1 cellular context compared by ENCODE assay signal in genomic region chr9:93566408-93567270, GRCh38.
TF ChIP-seq lines count a peak whose summit lies in the region.

No MANE protein-coding gene starts in this region.

TF ChIP-seq in HEK293, 187 proteins besides CTCF, POLR2A, EP300 and RAD21 (continued from another document and continues in another):
- TF ChIP-seq PRDM4 (tag by site-specific recombination; IDR thresholded peaks at IDR 0.05) (no peak), ZNF341 (tag by site-specific recombination; IDR thresholded peaks at IDR 0.05; ENCODE audit: low read depth) (0 out of 2 replicates have a peak, but pooled peaks have one; percentile 18), ZNF37A (tag by site-specific recombination; IDR thresholded peaks at IDR 0.05) (no peak), REST (tag by site-specific recombination; IDR thresholded peaks at IDR 0.05) (no peak), ZNF518A (tag by site-specific recombination; conservative IDR thresholded peaks at IDR 0.05; ENCODE audit: low read depth) (no peak), ZNF660 (tag by site-specific recombination; IDR thresholded peaks at IDR 0.05) (peak; percentile 76), ZNF394 (tag by site-specific recombination; IDR thresholded peaks at IDR 0.05; ENCODE audit: borderline replicate concordance) (no peak), KLF9 (tag by site-specific recombination; IDR thresholded peaks at IDR 0.05; ENCODE audit: low read depth) (no peak), HOXA7 (CRISPR knock-in tag; IDR thresholded peaks at IDR 0.05; ENCODE audit: borderline replicate concordance) (no peak), ZNF366 (tag by site-specific recombination; conservative IDR thresholded peaks at IDR 0.05) (no peak), ZNF214 (tag by site-specific recombination; IDR thresholded peaks at IDR 0.05; ENCODE audit: borderline replicate concordance) (no peak), ZBTB1 (tag by site-specific recombination; IDR thresholded peaks at IDR 0.05) (no peak), ZNF530 (tag by site-specific recombination; IDR thresholded peaks at IDR 0.05; ENCODE audit: low read depth) (no peak), ZNF140 (tag by site-specific recombination; IDR thresholded peaks at IDR 0.05) (no peak), ZNF248 (tag by site-specific recombination; IDR thresholded peaks at IDR 0.05) (no peak), ZNF23 (tag by site-specific recombination; IDR thresholded peaks at IDR 0.05; ENCODE audit: borderline replicate concordance) (no peak), ZNF26 (tag by site-specific recombination; IDR thresholded peaks at IDR 0.05) (no peak), ZBTB48 (tag by site-specific recombination; IDR thresholded peaks at IDR 0.05) (no peak), ZBTB6 (tag by site-specific recombination; IDR thresholded peaks at IDR 0.05) (no peak), KLF8 (tag by site-specific recombination; IDR thresholded peaks at IDR 0.05) (peak; percentile 53; the same call in 1 of the 2 replicates), ZNF843 (tag by site-specific recombination; IDR thresholded peaks at IDR 0.05) (no peak), PRDM6 (tag by site-specific recombination; IDR thresholded peaks at IDR 0.05) (no peak), OVOL3 (tag by site-specific recombination; IDR thresholded peaks at IDR 0.05) (no peak), ZNF174 (tag by site-specific recombination; IDR thresholded peaks at IDR 0.05) (no peak)
- TF ChIP-seq, protein P1, sequence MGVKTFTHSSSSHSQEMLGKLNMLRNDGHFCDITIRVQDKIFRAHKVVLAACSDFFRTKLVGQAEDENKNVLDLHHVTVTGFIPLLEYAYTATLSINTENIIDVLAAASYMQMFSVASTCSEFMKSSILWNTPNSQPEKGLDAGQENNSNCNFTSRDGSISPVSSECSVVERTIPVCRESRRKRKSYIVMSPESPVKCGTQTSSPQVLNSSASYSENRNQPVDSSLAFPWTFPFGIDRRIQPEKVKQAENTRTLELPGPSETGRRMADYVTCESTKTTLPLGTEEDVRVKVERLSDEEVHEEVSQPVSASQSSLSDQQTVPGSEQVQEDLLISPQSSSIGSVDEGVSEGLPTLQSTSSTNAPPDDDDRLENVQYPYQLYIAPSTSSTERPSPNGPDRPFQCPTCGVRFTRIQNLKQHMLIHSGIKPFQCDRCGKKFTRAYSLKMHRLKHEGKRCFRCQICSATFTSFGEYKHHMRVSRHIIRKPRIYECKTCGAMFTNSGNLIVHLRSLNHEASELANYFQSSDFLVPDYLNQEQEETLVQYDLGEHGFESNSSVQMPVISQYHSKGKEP (tag by site-specific recombination; IDR thresholded peaks at IDR 0.05), result no peak
- TF ChIP-seq, protein P2, sequence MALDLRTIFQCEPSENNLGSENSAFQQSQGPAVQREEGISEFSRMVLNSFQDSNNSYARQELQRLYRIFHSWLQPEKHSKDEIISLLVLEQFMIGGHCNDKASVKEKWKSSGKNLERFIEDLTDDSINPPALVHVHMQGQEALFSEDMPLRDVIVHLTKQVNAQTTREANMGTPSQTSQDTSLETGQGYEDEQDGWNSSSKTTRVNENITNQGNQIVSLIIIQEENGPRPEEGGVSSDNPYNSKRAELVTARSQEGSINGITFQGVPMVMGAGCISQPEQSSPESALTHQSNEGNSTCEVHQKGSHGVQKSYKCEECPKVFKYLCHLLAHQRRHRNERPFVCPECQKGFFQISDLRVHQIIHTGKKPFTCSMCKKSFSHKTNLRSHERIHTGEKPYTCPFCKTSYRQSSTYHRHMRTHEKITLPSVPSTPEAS (tag by site-specific recombination; IDR thresholded peaks at IDR 0.05), result no peak
- TF ChIP-seq, protein P3, sequence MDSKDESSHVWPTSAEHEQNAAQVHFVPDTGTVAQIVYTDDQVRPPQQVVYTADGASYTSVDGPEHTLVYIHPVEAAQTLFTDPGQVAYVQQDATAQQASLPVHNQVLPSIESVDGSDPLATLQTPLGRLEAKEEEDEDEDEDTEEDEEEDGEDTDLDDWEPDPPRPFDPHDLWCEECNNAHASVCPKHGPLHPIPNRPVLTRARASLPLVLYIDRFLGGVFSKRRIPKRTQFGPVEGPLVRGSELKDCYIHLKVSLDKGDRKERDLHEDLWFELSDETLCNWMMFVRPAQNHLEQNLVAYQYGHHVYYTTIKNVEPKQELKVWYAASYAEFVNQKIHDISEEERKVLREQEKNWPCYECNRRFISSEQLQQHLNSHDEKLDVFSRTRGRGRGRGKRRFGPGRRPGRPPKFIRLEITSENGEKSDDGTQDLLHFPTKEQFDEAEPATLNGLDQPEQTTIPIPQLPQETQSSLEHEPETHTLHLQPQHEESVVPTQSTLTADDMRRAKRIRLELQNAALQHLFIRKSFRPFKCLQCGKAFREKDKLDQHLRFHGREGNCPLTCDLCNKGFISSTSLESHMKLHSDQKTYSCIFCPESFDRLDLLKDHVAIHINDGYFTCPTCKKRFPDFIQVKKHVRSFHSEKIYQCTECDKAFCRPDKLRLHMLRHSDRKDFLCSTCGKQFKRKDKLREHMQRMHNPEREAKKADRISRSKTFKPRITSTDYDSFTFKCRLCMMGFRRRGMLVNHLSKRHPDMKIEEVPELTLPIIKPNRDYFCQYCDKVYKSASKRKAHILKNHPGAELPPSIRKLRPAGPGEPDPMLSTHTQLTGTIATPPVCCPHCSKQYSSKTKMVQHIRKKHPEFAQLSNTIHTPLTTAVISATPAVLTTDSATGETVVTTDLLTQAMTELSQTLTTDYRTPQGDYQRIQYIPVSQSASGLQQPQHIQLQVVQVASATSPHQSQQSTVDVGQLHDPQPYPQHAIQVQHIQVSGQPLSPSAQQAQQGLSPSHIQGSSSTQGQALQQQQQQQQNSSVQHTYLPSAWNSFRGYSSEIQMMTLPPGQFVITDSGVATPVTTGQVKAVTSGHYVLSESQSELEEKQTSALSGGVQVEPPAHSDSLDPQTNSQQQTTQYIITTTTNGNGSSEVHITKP (tag by site-specific recombination; IDR thresholded peaks at IDR 0.05), result no peak
